Comparison of ENCODE assay signal across 15 cellular contexts in genomic region chr2:52311862-52312261, GRCh38.
DNase-seq lines count a peak whose midpoint lies in the region; ATAC-seq and TF ChIP-seq lines count a peak whose summit lies in the region.
"Had no signal": no experiment of that assay in that cellular context is flagged by ENCODE, and none has a peak within 500 bp of the region (broad histone marks: within the 10 kb centered on the region; RNA-seq: fewer than 3 reads in every experiment).

No MANE protein-coding gene starts in this region.

- no peak overlapping the region; the same call in 1 of the 2 replicates for H3K4me3 ChIP-seq in HUES48 (ENCODE audit: low read depth, low read length)
- H3K4me3 ChIP-seq in SU-DHL-6 (ENCODE audit: insufficient read depth, low read length, poor library complexity, severe bottlenecking) = no peak overlapping the region
- H3K4me3 ChIP-seq in iPS-18a (ENCODE audit: low read length) = peak overlapping the region; percentile 7
- H3K4me3 ChIP-seq: BLaER1 treated with 17β-estradiol and CSF1 and Interleukin-3, amounts not matched to agents 10 nM and 100 nM had no signal

- no peaks in the 10 kb centered on the region for H3K27me3 ChIP-seq in HUES48 (ENCODE audit: control insufficient read depth, insufficient read depth, low read length)
- no peaks in the 10 kb centered on the region for H3K27me3 ChIP-seq in SU-DHL-6 (ENCODE audit: low read length)
- no peaks in the 10 kb centered on the region for H3K27me3 ChIP-seq in iPS-18a (ENCODE audit: control insufficient read depth, insufficient read depth, low read length)
- H3K27me3 ChIP-seq: BLaER1 treated with 17β-estradiol and CSF1 and Interleukin-3, amounts not matched to agents 10 nM and 100 nM had no signal

- peak overlapping the region; percentile 85 for H2AFZ ChIP-seq in SU-DHL-6 (ENCODE audit: low read depth, low read length, severe bottlenecking)

- no peak for TF ChIP-seq CTCF in SU-DHL-6 (IDR thresholded peaks at IDR 0.05; ENCODE audit: insufficient read depth, low read length, poor library complexity, severe bottlenecking)

- ATAC-seq in GM21515 (IDR thresholded peaks at IDR 0.05; ENCODE audit: unreplicated experiment) (no peak), GM18858 (IDR thresholded peaks at IDR 0.05; ENCODE audit: unreplicated experiment) (no peak)
- ATAC-seq: CD8-positive, alpha-beta T cell; Right ventricle myocardium inferior had no signal

- no peak overlapping the region for H3K4me2 ChIP-seq in SU-DHL-6 (ENCODE audit: low read depth, low read length, poor library complexity, severe bottlenecking)
- H3K4me2 ChIP-seq: BLaER1 treated with 17β-estradiol and CSF1 and Interleukin-3, amounts not matched to agents 10 nM and 100 nM had no signal

- H3K4me1 ChIP-seq in HUES48 (ENCODE audit: control insufficient read depth, insufficient read depth, low read length) = peaks cover 15% of the 10 kb centered on the region
- peaks cover 19% of the 10 kb centered on the region for H3K4me1 ChIP-seq in iPS-18a (ENCODE audit: control insufficient read depth, low read depth, low read length)
- H3K4me1 ChIP-seq: BLaER1 treated with 17β-estradiol and CSF1 and Interleukin-3, amounts not matched to agents 10 nM and 100 nM had no signal

- H3K36me3 ChIP-seq in HUES48 (ENCODE audit: control insufficient read depth, insufficient read depth, low read length) (no peaks in the 10 kb centered on the region), SU-DHL-6 (ENCODE audit: low read length) (no peaks in the 10 kb centered on the region), iPS-18a (ENCODE audit: control insufficient read depth, low read depth, low read length) (no peaks in the 10 kb centered on the region)
- H3K36me3 ChIP-seq: BLaER1 treated with 17β-estradiol and CSF1 and Interleukin-3, amounts not matched to agents 10 nM and 100 nM had no signal

- H3K9ac ChIP-seq in HUES48 (ENCODE audit: low read depth, low read length) = no peak overlapping the region
- no peak overlapping the region for H3K9ac ChIP-seq in SU-DHL-6 (ENCODE audit: low read length)
- no peak overlapping the region for H3K9ac ChIP-seq in iPS-18a (ENCODE audit: low read length)
- H3K9ac ChIP-seq: BLaER1 treated with 17β-estradiol and CSF1 and Interleukin-3, amounts not matched to agents 10 nM and 100 nM had no signal

- H3K9me3 ChIP-seq in HUES48 (ENCODE audit: control insufficient read depth, insufficient read depth, low read length) (no peaks in the 10 kb centered on the region), SU-DHL-6 (ENCODE audit: insufficient read depth, low read length) (no peaks in the 10 kb centered on the region), iPS-18a (ENCODE audit: control insufficient read depth, low read depth, low read length) (no peaks in the 10 kb centered on the region)
- H3K9me3 ChIP-seq: BLaER1 treated with 17β-estradiol and CSF1 and Interleukin-3, amounts not matched to agents 10 nM and 100 nM had no signal

- H3K79me2 ChIP-seq in SU-DHL-6 (ENCODE audit: insufficient read depth, low read length) = no peaks in the 10 kb centered on the region

- H3K27ac ChIP-seq in HUES48 (ENCODE audit: low read depth, low read length) (peak overlapping the region; percentile 8), SU-DHL-6 (ENCODE audit: low read depth, low read length) (no peak overlapping the region), iPS-18a (ENCODE audit: low read length) (no peak overlapping the region)
- H3K27ac ChIP-seq: BLaER1 treated with 17β-estradiol and CSF1 and Interleukin-3, amounts not matched to agents 10 nM and 100 nM had no signal

- DNase-seq in NCI-H1105 (lab: John Stamatoyannopoulos, UW) (no peak), NOMO-1 (lab: John Stamatoyannopoulos, UW; ENCODE audit: unreplicated experiment in 2 of 2) (no peak)
- DNase-seq: CD8-positive, alpha-beta T cell; DMS79; MM.1S; NCI-H1694 treated with DMSO at 0.1 percent for 48 hours; NCI-H446; SW 1271 had no signal

- H3K9me2 ChIP-seq in SU-DHL-6 (replicated peaks; ENCODE audit: insufficient read depth, low read length) = no peaks in the 10 kb centered on the region

- H3F3A ChIP-seq in SU-DHL-6 (ENCODE audit: insufficient read depth) = no peaks in the 10 kb centered on the region

- no peaks in the 10 kb centered on the region for H4K20me1 ChIP-seq in SU-DHL-6 (ENCODE audit: low read depth, low read length)
- H4K20me1 ChIP-seq: BLaER1 treated with 17β-estradiol and CSF1 and Interleukin-3, amounts not matched to agents 10 nM and 100 nM had no signal
